1 cellular context compared by ENCODE assay signal in genomic region chr15:75903331-75904240, GRCh38.
TF ChIP-seq lines count a peak whose summit lies in the region.

FBXO22 (plus strand) TSS chr15:75903878; CDS start chr15:75903964, 86 bp downstream.

TF ChIP-seq in HepG2, 621 proteins besides CTCF, POLR2A, EP300 and RAD21 (continued from another document and continues in another):
- TF ChIP-seq ZKSCAN8 (CRISPR knock-in tag; IDR thresholded peaks at IDR 0.05; ENCODE audit: borderline replicate concordance): peak; percentile 57; the same call in 1 of the 2 replicates
- no peak for TF ChIP-seq TBX3 (IDR thresholded peaks at IDR 0.05; ENCODE audit: borderline replicate concordance)
- no peak for TF ChIP-seq ZNF704 (CRISPR knock-in tag; IDR thresholded peaks at IDR 0.05; ENCODE audit: borderline replicate concordance)
- TF ChIP-seq ESRRA (CRISPR knock-in tag; IDR thresholded peaks at IDR 0.05; ENCODE audit: low read depth): no peak; the same call in none of the 2 replicates
- no peak for TF ChIP-seq ZNF235 (CRISPR knock-in tag; IDR thresholded peaks at IDR 0.05; ENCODE audit: borderline replicate concordance)
- peak; percentile 80; the same call in 1 of the 2 replicates for TF ChIP-seq ZNF503 (CRISPR knock-in tag; IDR thresholded peaks at IDR 0.05)
- TF ChIP-seq NCOA1 (CRISPR knock-in tag; IDR thresholded peaks at IDR 0.05): no peak
- peak; percentile 72; the same call in 1 of the 2 replicates for TF ChIP-seq HDAC2 (CRISPR knock-in tag; IDR thresholded peaks at IDR 0.05)
- peak; percentile 66; the same call in 1 of the 2 replicates for TF ChIP-seq ZNF350 (CRISPR knock-in tag; IDR thresholded peaks at IDR 0.05; ENCODE audit: borderline replicate concordance, low read depth)
- TF ChIP-seq ARNT (IDR thresholded peaks at IDR 0.05): no peak
- no peak for TF ChIP-seq NPAS2 (CRISPR knock-in tag; IDR thresholded peaks at IDR 0.05; ENCODE audit: borderline replicate concordance)
- TF ChIP-seq ZNF414 (CRISPR knock-in tag; IDR thresholded peaks at IDR 0.05): no peak
- no peak for TF ChIP-seq KAT2B (IDR thresholded peaks at IDR 0.05; ENCODE audit: borderline replicate concordance, low read depth, low read length)
- peak; percentile 53; the same call in 1 of the 2 replicates for TF ChIP-seq DMTF1 (CRISPR knock-in tag; IDR thresholded peaks at IDR 0.05)
- 0 out of 2 replicates have a peak, but pooled peaks have one; percentile 41 for TF ChIP-seq ZNF773 (CRISPR knock-in tag; IDR thresholded peaks at IDR 0.05; ENCODE audit: borderline replicate concordance)
- no peak for TF ChIP-seq IKZF4 (CRISPR knock-in tag; IDR thresholded peaks at IDR 0.05; ENCODE audit: borderline replicate concordance, low read depth, not compliant biosample characterization)
- TF ChIP-seq ZNF530 (CRISPR knock-in tag; IDR thresholded peaks at IDR 0.05; ENCODE audit: low read depth): no peak
- TF ChIP-seq TOPORS (CRISPR knock-in tag; IDR thresholded peaks at IDR 0.05): peak; percentile 61; the same call in 1 of the 2 replicates
- TF ChIP-seq ZNF232 (CRISPR knock-in tag; IDR thresholded peaks at IDR 0.05; ENCODE audit: borderline replicate concordance): peak; percentile 85
- TF ChIP-seq MTERF4 (CRISPR knock-in tag; IDR thresholded peaks at IDR 0.05): 0 out of 2 replicates have a peak, but pooled peaks have one; percentile 25
- TF ChIP-seq ASH2L (IDR thresholded peaks at IDR 0.05; ENCODE audit: insufficient read length, low read depth, low read length): peak; percentile 92
- TF ChIP-seq ZNF256 (CRISPR knock-in tag; conservative IDR thresholded peaks at IDR 0.05): peak; percentile 86
- TF ChIP-seq PRPF4 (IDR thresholded peaks at IDR 0.05; ENCODE audit: low read depth, low read length, poor library complexity, severe bottlenecking): no peak
- peak; percentile 85 for TF ChIP-seq ISL2 (CRISPR knock-in tag; IDR thresholded peaks at IDR 0.05)
- no peak for TF ChIP-seq GLI4 (CRISPR knock-in tag; IDR thresholded peaks at IDR 0.05; ENCODE audit: borderline replicate concordance)
- peak; percentile 62; the same call in 1 of the 2 replicates for TF ChIP-seq FUBP1 (CRISPR knock-in tag; IDR thresholded peaks at IDR 0.05; ENCODE audit: borderline replicate concordance)
- TF ChIP-seq HNRNPLL (IDR thresholded peaks at IDR 0.05; ENCODE audit: low read depth, low read length, poor library complexity, severe bottlenecking): no peak
- TF ChIP-seq ZNF317 (CRISPR knock-in tag; IDR thresholded peaks at IDR 0.05): peak; percentile 36; the same call in 1 of the 2 replicates
- TF ChIP-seq SALL2 (CRISPR knock-in tag; IDR thresholded peaks at IDR 0.05): peak; percentile 96
- TF ChIP-seq BORCS8-MEF2B (CRISPR knock-in tag; IDR thresholded peaks at IDR 0.05): peak; percentile 75; the same call in 1 of the 2 replicates
- TF ChIP-seq ZFX (CRISPR knock-in tag; IDR thresholded peaks at IDR 0.05; ENCODE audit: low read depth): peak; percentile 86
- no peak for TF ChIP-seq CCAR2 (optimal IDR thresholded peaks at IDR 0.05; ENCODE audit: low read depth, low read length)
- TF ChIP-seq NCOA2 (CRISPR knock-in tag; IDR thresholded peaks at IDR 0.05): peak; percentile 45
- TF ChIP-seq GABPB1 (CRISPR knock-in tag; IDR thresholded peaks at IDR 0.05): peak; percentile 99
- no peak; the same call in 1 of the 2 replicates for TF ChIP-seq EEA1 (CRISPR knock-in tag; IDR thresholded peaks at IDR 0.05; ENCODE audit: borderline replicate concordance)
- TF ChIP-seq ZBTB21 (CRISPR knock-in tag; IDR thresholded peaks at IDR 0.05): peak; percentile 58
- 0 out of 2 replicates have a peak, but pooled peaks have one; percentile 46 for TF ChIP-seq SNAI1 (CRISPR knock-in tag; IDR thresholded peaks at IDR 0.05; ENCODE audit: borderline replicate concordance)
- TF ChIP-seq PCBP1 (IDR thresholded peaks at IDR 0.05; ENCODE audit: borderline replicate concordance, low read depth, low read length): peak; percentile 74; the same call in 1 of the 2 replicates
- no peak for TF ChIP-seq SETDB1 (CRISPR knock-in tag; IDR thresholded peaks at IDR 0.05; ENCODE audit: borderline replicate concordance)
- TF ChIP-seq ZNF674 (CRISPR knock-in tag; IDR thresholded peaks at IDR 0.05; ENCODE audit: low read depth): peak; percentile 84
- peak; percentile 96 for TF ChIP-seq ZNF788 (CRISPR knock-in tag; IDR thresholded peaks at IDR 0.05; ENCODE audit: borderline replicate concordance)
- peak; percentile 75; the same call in 1 of the 2 replicates for TF ChIP-seq ATF2 (CRISPR knock-in tag; IDR thresholded peaks at IDR 0.05)
- TF ChIP-seq ZNF598 (CRISPR knock-in tag; IDR thresholded peaks at IDR 0.05; ENCODE audit: borderline replicate concordance): 0 out of 2 replicates have a peak, but pooled peaks have one; percentile 40
- TF ChIP-seq ATF1 (CRISPR knock-in tag; IDR thresholded peaks at IDR 0.05): no peak
- TF ChIP-seq PRMT3 (CRISPR knock-in tag; IDR thresholded peaks at IDR 0.05; ENCODE audit: borderline replicate concordance, low read depth): 0 out of 2 replicates have a peak, but pooled peaks have one; percentile 49
- TF ChIP-seq MXI1 (IDR thresholded peaks at IDR 0.05; ENCODE audit: borderline replicate concordance, low read depth, low read length): peak; percentile 84; the same call in 1 of the 3 replicates
- no peak for TF ChIP-seq AGO1 (IDR thresholded peaks at IDR 0.05; ENCODE audit: low read depth, low read length, poor library complexity, severe bottlenecking)
- no peak for TF ChIP-seq HMG20A (CRISPR knock-in tag; IDR thresholded peaks at IDR 0.05; ENCODE audit: borderline replicate concordance)
- TF ChIP-seq RXRA (CRISPR knock-in tag; IDR thresholded peaks at IDR 0.05): peak; percentile 73; the same call in 1 of the 2 replicates
- peak; percentile 75; the same call in 1 of the 2 replicates for TF ChIP-seq ZNF782 (CRISPR knock-in tag; IDR thresholded peaks at IDR 0.05; ENCODE audit: borderline replicate concordance)
- TF ChIP-seq SMAD1 (CRISPR knock-in tag; IDR thresholded peaks at IDR 0.05; ENCODE audit: borderline replicate concordance, low read depth): no peak; the same call in 1 of the 2 replicates
- peak; percentile 93 for TF ChIP-seq ZNF160 (CRISPR knock-in tag; IDR thresholded peaks at IDR 0.05)
- peak; percentile 65; the same call in 1 of the 2 replicates for TF ChIP-seq HCFC1 (IDR thresholded peaks at IDR 0.05; ENCODE audit: low read depth, low read length)
- TF ChIP-seq HNRNPL (IDR thresholded peaks at IDR 0.05; ENCODE audit: low read depth, low read length): peak; percentile 28; the same call in 1 of the 2 replicates
- no peak for TF ChIP-seq ZNF572 (CRISPR knock-in tag; IDR thresholded peaks at IDR 0.05)
- 0 out of 2 replicates have a peak, but pooled peaks have one; percentile 25 for TF ChIP-seq ZNF703 (CRISPR knock-in tag; IDR thresholded peaks at IDR 0.05; ENCODE audit: borderline replicate concordance)
- TF ChIP-seq HOXA5 (CRISPR knock-in tag; IDR thresholded peaks at IDR 0.05): peak; percentile 52; the same call in 1 of the 2 replicates
- TF ChIP-seq ZGPAT (CRISPR knock-in tag; IDR thresholded peaks at IDR 0.05): peak; percentile 94; the same call in 1 of the 2 replicates
